In genomic region chr20:43799150-43799711, GRCh38 we compare ENCODE assay signal across 15 cellular contexts.
A peak's percentile ranks its signal among the peaks of the same experiment; 100 is the strongest.
DNase-seq lines count a peak whose midpoint lies in the region; ATAC-seq, FAIRE-seq and TF ChIP-seq lines count a peak whose summit lies in the region.
"Had no signal": no experiment of that assay in that cellular context is flagged by ENCODE, and none has a peak within 500 bp of the region (broad histone marks: within the 10 kb centered on the region; RNA-seq: fewer than 3 reads in every experiment).

No MANE protein-coding gene starts in this region.

- no peak overlapping the region for H3K27ac Mint-ChIP-seq in T-cell

- H3K36me3 ChIP-seq in DND-41 (ENCODE audit: insufficient read depth, low read length) = no peaks in the 10 kb centered on the region
- H3K36me3 ChIP-seq: sigmoid colon had no signal

- H2AFZ ChIP-seq in DND-41 (ENCODE audit: low read depth, low read length) = no peak overlapping the region

- no peak overlapping the region for H3K9ac ChIP-seq in DND-41 (ENCODE audit: low read depth, low read length)

- H4K20me1 ChIP-seq in DND-41 (ENCODE audit: insufficient read depth, low read length) = 0 out of 2 replicates have a peak, but pooled peaks cover 3% of the 10 kb centered on the region

- POLR2A ChIA-PET in T-cell (lab: Charles Lee) = no interaction called here

- H3K4me2 ChIP-seq in DND-41 (ENCODE audit: insufficient read depth, low read length) = no peak overlapping the region

- FAIRE-seq in GM18507 (lab: Jason Lieb, UNC) = peak; percentile 46

- TF ChIP-seq CTCF in DND-41 (IDR thresholded peaks at IDR 0.05; ENCODE audit: borderline replicate concordance, extremely low read depth, low read length, poor library complexity, severe bottlenecking) = no peak

- H3K9me3 Mint-ChIP-seq in T-cell = peaks cover 3 to 9% (median 5%) of the 10 kb centered on the region in 3 donors

- peaks cover 10 to 21% (median 11%) of the 10 kb centered on the region in 3 donors for H3K4me1 Mint-ChIP-seq in T-cell

- no peaks in the 10 kb centered on the region for H3K79me2 ChIP-seq in DND-41 (ENCODE audit: insufficient read depth, low read length)

- no peaks in the 10 kb centered on the region for H3K27me3 ChIP-seq in DND-41 (ENCODE audit: insufficient read depth, low read length, poor library complexity)
- H3K27me3 ChIP-seq: sigmoid colon had no signal

- 0 out of 2 replicates have a peak, but pooled peaks cover 6% of the 10 kb centered on the region for H3K4me1 ChIP-seq in DND-41 (ENCODE audit: insufficient read depth, low read length)
- H3K4me1 ChIP-seq: sigmoid colon had no signal

- H3K4me3 Mint-ChIP-seq in T-cell = no peak overlapping the region

- no peak overlapping the region for H3K4me3 ChIP-seq in DND-41 (ENCODE audit: low read depth in 1 of 2, low read length in 2 of 2)
- H3K4me3 ChIP-seq: sigmoid colon had no signal

- CTCF ChIA-PET in T-cell (lab: Charles Lee) = no interaction called here

- H3K9me3 ChIP-seq in DND-41 (ENCODE audit: insufficient read depth, low read length, severe bottlenecking) = peaks cover 6% of the 10 kb centered on the region

- peaks cover 0 to 8% of the 10 kb centered on the region in 2 donors for H3K27me3 Mint-ChIP-seq in T-cell

- H3K27ac ChIP-seq in DND-41 (ENCODE audit: low read length) = no peak overlapping the region
- H3K27ac ChIP-seq: sigmoid colon had no signal

- ATAC-seq in DND-41 (ENCODE audit: insufficient read depth, low read depth) = peak; percentile 95
- ATAC-seq in T-cell (replicated peaks in 1 of 4) = no peak
- ATAC-seq: activated CD4-positive, CD25-positive, alpha-beta regulatory T cell treated with anti-CD3 and anti-CD28 coated beads, Interleukin-2, amount 50 U/mL, for 24 hours had no signal

- DNase-seq in DND-41 = peak; percentile 73
- DNase-seq in GM18507 (ENCODE audit: extremely low spot score, insufficient read length, low read depth) = no peak
- DNase-seq in NCI-H2227 treated with DMSO at 0.1 percent for 48 hours (lab: John Stamatoyannopoulos, UW) = peak; percentile 74
- DNase-seq in fibroblast of peridontal ligament (ENCODE audit: extremely low read depth) = peak; percentile 35
- DNase-seq in T-cell = no peak
- DNase-seq in central memory CD4-positive, alpha-beta T cell = no peak
- DNase-seq in stimulated activated CD4-positive, alpha-beta T cell treated with anti-CD3 and anti-CD28 coated beads, Interleukin-12 subunit alpha, Interleukin-12 subunit beta, amount 100 ng/mL, for 4 hours = no peak
- no peak for DNase-seq in islet precursor cell
- DNase-seq: activated naive CD4-positive, alpha-beta T cell treated with anti-CD3 and anti-CD28 coated beads, Interleukin-2, amount 50 U/mL, for 16 hours; COR-L47; dermis blood vessel endothelial cell; NCI-H345; SHP77; sigmoid colon had no signal

- no peaks in the 10 kb centered on the region for H3K36me3 Mint-ChIP-seq in T-cell

Comparison
In these comparisons a context has a peak if more than half of its experiments do, and no peak if none do; other contexts are left out.
1. DNase-seq: peak in DND-41 (single experiment), NCI-H2227 treated with DMSO at 0.1 percent for 48 hours (single experiment) and fibroblast of peridontal ligament (single experiment); none in GM18507 (single experiment), T-cell (0 of 34), central memory CD4-positive, alpha-beta T cell (single experiment), stimulated activated CD4-positive, alpha-beta T cell treated with anti-CD3 and anti-CD28 coated beads, Interleukin-12 subunit alpha, Interleukin-12 subunit beta, amount 100 ng/mL, for 4 hours (single experiment) and islet precursor cell (single experiment).